ENCODE assay signal across 1 cellular context in the genomic region with DNA sequence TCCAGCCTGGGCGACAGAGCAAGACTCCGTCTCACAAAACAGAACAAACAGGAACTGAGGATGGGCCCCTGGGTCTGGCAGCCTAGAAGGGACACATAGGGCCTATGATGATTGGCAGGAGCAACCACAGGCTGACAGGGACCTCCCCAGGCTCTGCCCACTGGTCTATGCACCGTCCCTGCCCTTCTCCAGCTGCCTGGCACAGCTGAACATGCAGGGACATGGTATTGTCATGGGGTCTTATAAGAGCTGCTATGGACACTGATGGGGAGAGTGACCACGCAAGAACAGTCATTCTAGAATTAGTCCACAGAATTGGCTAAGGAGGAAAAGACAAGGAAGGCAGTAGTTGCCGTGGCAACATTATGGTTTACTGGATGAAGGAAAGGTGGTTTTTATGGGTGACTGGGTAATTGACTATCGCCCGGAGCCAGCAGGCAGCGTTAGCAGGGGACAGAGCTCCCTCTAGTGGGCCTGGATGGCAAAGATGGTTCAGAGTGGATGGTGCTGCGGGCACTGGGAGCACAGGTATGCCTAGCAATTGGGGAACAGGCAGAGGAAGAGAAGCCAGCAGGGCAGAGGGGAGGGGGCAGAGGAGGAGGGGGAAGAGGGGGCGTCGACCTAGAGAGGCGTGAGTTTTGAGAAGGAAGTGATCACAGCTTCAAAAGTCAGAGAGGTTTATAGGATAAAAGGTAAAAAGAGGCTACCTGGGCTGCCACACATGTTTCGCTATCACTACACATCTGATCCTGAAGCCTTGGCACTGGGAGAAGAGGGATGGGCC.
TF ChIP-seq lines count a peak whose summit lies in the region.

No MANE protein-coding gene starts in this region.

TF ChIP-seq in SK-N-SH treated with all-trans-retinoic acid at 6 μM for 48 hours, 23 proteins besides CTCF, POLR2A, EP300 and RAD21 (continued from another document):
- TF ChIP-seq, protein P1, sequence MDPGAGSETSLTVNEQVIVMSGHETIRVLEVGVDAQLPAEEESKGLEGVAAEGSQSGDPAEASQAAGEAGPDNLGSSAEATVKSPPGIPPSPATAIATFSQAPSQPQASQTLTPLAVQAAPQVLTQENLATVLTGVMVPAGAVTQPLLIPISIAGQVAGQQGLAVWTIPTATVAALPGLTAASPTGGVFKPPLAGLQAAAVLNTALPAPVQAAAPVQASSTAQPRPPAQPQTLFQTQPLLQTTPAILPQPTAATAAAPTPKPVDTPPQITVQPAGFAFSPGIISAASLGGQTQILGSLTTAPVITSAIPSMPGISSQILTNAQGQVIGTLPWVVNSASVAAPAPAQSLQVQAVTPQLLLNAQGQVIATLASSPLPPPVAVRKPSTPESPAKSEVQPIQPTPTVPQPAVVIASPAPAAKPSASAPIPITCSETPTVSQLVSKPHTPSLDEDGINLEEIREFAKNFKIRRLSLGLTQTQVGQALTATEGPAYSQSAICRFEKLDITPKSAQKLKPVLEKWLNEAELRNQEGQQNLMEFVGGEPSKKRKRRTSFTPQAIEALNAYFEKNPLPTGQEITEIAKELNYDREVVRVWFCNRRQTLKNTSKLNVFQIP (CRISPR knock-in tag; IDR thresholded peaks at IDR 0.05; ENCODE audit: borderline replicate concordance, low read depth): no peak
- TF ChIP-seq ZNF70 (CRISPR knock-in tag; IDR thresholded peaks at IDR 0.05): no peak
- TF ChIP-seq SNAI2 (CRISPR knock-in tag; IDR thresholded peaks at IDR 0.05): no peak
- TF ChIP-seq TOX (CRISPR knock-in tag; IDR thresholded peaks at IDR 0.05; ENCODE audit: borderline replicate concordance): no peak
- no peak for TF ChIP-seq CSDC2 (CRISPR knock-in tag; IDR thresholded peaks at IDR 0.05)
- no peak for TF ChIP-seq GLIS3 (CRISPR knock-in tag; IDR thresholded peaks at IDR 0.05)
- TF ChIP-seq ZNF565 (CRISPR knock-in tag; conservative IDR thresholded peaks at IDR 0.05; ENCODE audit: low read depth): no peak
